In the genomic region with DNA sequence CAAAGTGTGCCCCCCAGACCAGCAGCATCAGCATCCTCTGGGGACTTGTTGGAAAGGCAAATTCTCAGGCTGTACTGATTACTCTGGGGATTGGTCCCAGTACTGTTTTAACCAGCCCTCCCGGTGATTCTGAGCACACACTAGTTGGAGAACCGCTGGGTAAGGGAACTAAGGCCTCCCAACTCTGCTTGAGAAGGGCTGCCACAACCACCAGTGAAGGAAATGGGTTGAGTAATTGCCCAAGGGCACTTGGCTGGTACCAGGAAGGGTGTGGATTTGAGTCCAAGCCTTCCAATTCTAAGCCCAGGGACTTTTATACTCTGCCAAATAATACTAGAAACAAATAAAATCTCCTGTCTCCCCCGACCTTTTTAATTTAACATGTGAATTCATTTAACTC, we compare ENCODE assay signal across 20 cellular contexts.
DNase-seq lines count a peak whose midpoint lies in the region; ATAC-seq, FAIRE-seq and TF ChIP-seq lines count a peak whose summit lies in the region.
"Had no signal": no experiment of that assay in that cellular context is flagged by ENCODE, and none has a peak within 500 bp of the region (broad histone marks: within the 10 kb centered on the region; RNA-seq: fewer than 3 reads in every experiment).

No MANE protein-coding gene starts in this region.

- TF ChIP-seq CTCF in MCF 10A (IDR thresholded peaks at IDR 0.05; ENCODE audit: unreplicated experiment) (no peak), breast epithelium (IDR thresholded peaks at IDR 0.05) (no peak), activated B cell treated with CpG ODN at 0.5 μM for 24 hours (IDR thresholded peaks at IDR 0.05) (no peak), keratinocyte (optimal IDR thresholded peaks at IDR 0.05 in 1 of 3, IDR thresholded peaks at IDR 0.05 in 1 of 3, conservative IDR thresholded peaks at IDR 0.05 in 1 of 3; ENCODE audit: extremely low read depth in 1 of 3, insufficient read depth in 2 of 3, low read length in 3 of 3) (no peak)

- no peak overlapping the region for H3K4me3 ChIP-seq in breast epithelium
- H3K4me3 ChIP-seq in keratinocyte (ENCODE audit: control insufficient read depth in 2 of 3, extremely low read depth in 1 of 3, insufficient read depth in 2 of 3, low read depth in 1 of 3, low read length in 3 of 3): no peak overlapping the region
- H3K4me3 ChIP-seq: PC-9, SJSA1 had no signal

- POLR2A ChIA-PET in MCF 10A (lab: Yijun Ruan, JAX) (no interaction called here), activated B cell treated with CpG ODN at 0.5 μM for 24 hours (lab: Charles Lee) (interaction anchor here (0.9 to 1.6 kb wide), 2 partner anchors 13 to 220 kb away, joined by 4 read pairs; a partner anchor contains a TSS)

- H2AFZ ChIP-seq in keratinocyte (ENCODE audit: control insufficient read depth, low read length): no peak overlapping the region
- H2AFZ ChIP-seq: PC-9 had no signal

- no peaks in the 10 kb centered on the region for H3K9me3 ChIP-seq in breast epithelium
- no peaks in the 10 kb centered on the region for H3K9me3 ChIP-seq in keratinocyte (ENCODE audit: control insufficient read depth, low read depth, low read length)
- H3K9me3 ChIP-seq: BE2C, SJSA1 had no signal

- no peak for ATAC-seq in activated B cell treated with CpG ODN at 0.5 μM for 24 hours (ENCODE audit: low read depth)
- no peak for ATAC-seq in activated naive CD8-positive, alpha-beta T cell treated with anti-CD3 and anti-CD28 coated beads, Interleukin-2, amount 50 U/mL, for 24 hours

- H3K4me1 ChIP-seq in breast epithelium (no peaks in the 10 kb centered on the region), keratinocyte (ENCODE audit: control insufficient read depth, extremely low read depth, insufficient read depth, low read length) (peaks cover 13% of the 10 kb centered on the region)
- H3K4me1 ChIP-seq: BE2C, SJSA1 had no signal

- H3K36me3 Mint-ChIP-seq in MCF 10A (ENCODE audit: insufficient read depth, unreplicated experiment) (no peaks in the 10 kb centered on the region), activated B cell treated with CpG ODN at 0.5 μM for 24 hours (ENCODE audit: low read depth) (peaks cover 20% of the 10 kb centered on the region)
- H3K36me3 Mint-ChIP-seq in activated naive CD8-positive, alpha-beta T cell treated with anti-CD3 and anti-CD28 coated beads, Interleukin-2, amount 50 U/mL, for 24 hours (ENCODE audit: low read depth): peaks cover 6% of the 10 kb centered on the region
- H3K36me3 Mint-ChIP-seq: CD4-positive, alpha-beta memory T cell had no signal

- intact Hi-C loops in MCF 10A (cut with micrococcal nuclease): loop anchor here (1.0 to 5.0 kb wide), 2 partner anchors 312 to 482 kb away; no protein-coding TSS in a partner anchor
- intact Hi-C loops in breast epithelium (cut with DNase I; ENCODE audit: low total_unique reads): no loop called here
- intact Hi-C loops in activated B cell treated with CpG ODN at 0.5 μM for 24 hours (cut with micrococcal nuclease): loop anchor here (1.0 to 2.0 kb wide), 2 partner anchors 9 to 312 kb away; no protein-coding TSS in a partner anchor

- H3K4me2 ChIP-seq in keratinocyte (ENCODE audit: control insufficient read depth, extremely low read depth, insufficient read depth, low read depth, low read length): peak overlapping the region; percentile 52
- H3K4me2 ChIP-seq: PC-9 had no signal

- H3K27ac ChIP-seq in breast epithelium (no peak overlapping the region), keratinocyte (ENCODE audit: control insufficient read depth, insufficient read depth, low read length) (no peak overlapping the region)
- H3K27ac ChIP-seq: PC-9, SJSA1 had no signal

- no peaks in the 10 kb centered on the region for H3K9me3 Mint-ChIP-seq in MCF 10A (ENCODE audit: unreplicated experiment)
- no peaks in the 10 kb centered on the region for H3K9me3 Mint-ChIP-seq in activated B cell treated with CpG ODN at 0.5 μM for 24 hours
- peaks cover 3% of the 10 kb centered on the region for H3K9me3 Mint-ChIP-seq in activated naive CD8-positive, alpha-beta T cell treated with anti-CD3 and anti-CD28 coated beads, Interleukin-2, amount 50 U/mL, for 24 hours

- CTCF ChIA-PET in MCF 10A (lab: Yijun Ruan, JAX) (interaction anchor here (0.6 to 2.7 kb wide), 14 partner anchors 9 to 1250 kb away, joined by 3 to 11 read pairs (median 4); no protein-coding TSS in a partner anchor), activated B cell treated with CpG ODN at 0.5 μM for 24 hours (lab: Charles Lee) (interaction anchor here (1.2 to 3.0 kb wide), 3 partner anchors 9 to 312 kb away, joined by 4 to 12 read pairs (median 6); no protein-coding TSS in a partner anchor)

- TF ChIP-seq POLR2A in breast epithelium (IDR thresholded peaks at IDR 0.05): no peak

- H3K4me1 Mint-ChIP-seq in MCF 10A (ENCODE audit: insufficient read depth, unreplicated experiment) (peaks cover 15% of the 10 kb centered on the region), activated B cell treated with CpG ODN at 0.5 μM for 24 hours (peaks cover 36% of the 10 kb centered on the region)
- peaks cover 17% of the 10 kb centered on the region for H3K4me1 Mint-ChIP-seq in activated naive CD8-positive, alpha-beta T cell treated with anti-CD3 and anti-CD28 coated beads, Interleukin-2, amount 50 U/mL, for 24 hours

- DNase-seq in MCF 10A (ENCODE audit: unreplicated experiment): peak; percentile 78
- DNase-seq in breast epithelium (ENCODE audit: low spot score in 2 of 2): no peak
- no peak for DNase-seq in activated B cell treated with CpG ODN at 0.5 μM for 24 hours
- DNase-seq in keratinocyte (ENCODE audit: low read depth, low spot score): no peak
- DNase-seq in activated naive CD8-positive, alpha-beta T cell treated with anti-CD3 and anti-CD28 coated beads, Interleukin-2, amount 50 U/mL, for 24 hours: no peak
- DNase-seq in NCI-H2171 treated with DMSO at 0.1 percent for 48 hours (lab: John Stamatoyannopoulos, UW): no peak
- DNase-seq in D341Med (ENCODE audit: low spot score): no peak
- no peak for DNase-seq in NCI-H2171 (lab: John Stamatoyannopoulos, UW)
- DNase-seq: 8988T; CD4-positive, alpha-beta memory T cell; NCI-H1105 treated with DMSO at 0.1 percent for 48 hours; NCI-H1694 treated with DMSO at 0.1 percent for 48 hours; NCI-H2227 treated with DMSO at 0.1 percent for 48 hours; NCI-H510A treated with DMSO at 0.1 percent for 48 hours; PC-9 had no signal

- no peaks in the 10 kb centered on the region for H3K79me2 ChIP-seq in keratinocyte (ENCODE audit: control insufficient read depth, insufficient read depth, low read length)

- H3K27ac Mint-ChIP-seq in MCF 10A (ENCODE audit: low read depth, unreplicated experiment) (no peak overlapping the region), activated B cell treated with CpG ODN at 0.5 μM for 24 hours (peak overlapping the region; percentile 4)
- no peak overlapping the region for H3K27ac Mint-ChIP-seq in activated naive CD8-positive, alpha-beta T cell treated with anti-CD3 and anti-CD28 coated beads, Interleukin-2, amount 50 U/mL, for 24 hours
- H3K27ac Mint-ChIP-seq: CD4-positive, alpha-beta memory T cell had no signal

- H3K27me3 ChIP-seq in breast epithelium (no peaks in the 10 kb centered on the region), keratinocyte (ENCODE audit: control insufficient read depth, extremely low read depth, insufficient read depth, low read length) (no peaks in the 10 kb centered on the region)
- H3K27me3 ChIP-seq: BE2C, SJSA1 had no signal

- dilution Hi-C loops in keratinocyte (cut with MboI; ENCODE audit: extremely low pct_ligation_motif_present, low sequenced_read_pairs): no loop called here

- no TSS peak for BruUV-seq in MCF 10A (replicated peaks; lab: Mats Ljungman, UMichigan)

- no peaks in the 10 kb centered on the region for H3K27me3 Mint-ChIP-seq in MCF 10A (ENCODE audit: insufficient read depth, unreplicated experiment)
- H3K27me3 Mint-ChIP-seq in activated B cell treated with CpG ODN at 0.5 μM for 24 hours: no peaks in the 10 kb centered on the region
- peaks cover 2% of the 10 kb centered on the region for H3K27me3 Mint-ChIP-seq in activated naive CD8-positive, alpha-beta T cell treated with anti-CD3 and anti-CD28 coated beads, Interleukin-2, amount 50 U/mL, for 24 hours

- FAIRE-seq in keratinocyte (lab: Jason Lieb, UNC): no peak
- FAIRE-seq: GM12892, GM18507, H1 had no signal

- no peak overlapping the region for H3K9ac ChIP-seq in keratinocyte (ENCODE audit: control insufficient read depth, extremely low read depth, insufficient read depth, low read length)

- H3K36me3 ChIP-seq in breast epithelium: no peaks in the 10 kb centered on the region
- no peaks in the 10 kb centered on the region for H3K36me3 ChIP-seq in keratinocyte (ENCODE audit: control insufficient read depth in 2 of 2, extremely low read depth in 1 of 2, insufficient read depth in 2 of 2, low read length in 2 of 2)
- H3K36me3 ChIP-seq: BE2C, SJSA1 had no signal

- H3K4me3 Mint-ChIP-seq in MCF 10A (ENCODE audit: unreplicated experiment) (no peak overlapping the region), activated B cell treated with CpG ODN at 0.5 μM for 24 hours (no peak overlapping the region)
- no peak overlapping the region for H3K4me3 Mint-ChIP-seq in activated naive CD8-positive, alpha-beta T cell treated with anti-CD3 and anti-CD28 coated beads, Interleukin-2, amount 50 U/mL, for 24 hours
- H3K4me3 Mint-ChIP-seq: CD4-positive, alpha-beta memory T cell had no signal

- no peaks in the 10 kb centered on the region for H4K20me1 ChIP-seq in keratinocyte (ENCODE audit: control insufficient read depth, extremely low read depth, insufficient read depth, low read length)

- no peaks in the 10 kb centered on the region for H3K9me1 ChIP-seq in keratinocyte (ENCODE audit: control insufficient read depth, extremely low read depth, insufficient read depth, low read length)
